Comparison of ENCODE assay signal across 9 cellular contexts in the genomic region with DNA sequence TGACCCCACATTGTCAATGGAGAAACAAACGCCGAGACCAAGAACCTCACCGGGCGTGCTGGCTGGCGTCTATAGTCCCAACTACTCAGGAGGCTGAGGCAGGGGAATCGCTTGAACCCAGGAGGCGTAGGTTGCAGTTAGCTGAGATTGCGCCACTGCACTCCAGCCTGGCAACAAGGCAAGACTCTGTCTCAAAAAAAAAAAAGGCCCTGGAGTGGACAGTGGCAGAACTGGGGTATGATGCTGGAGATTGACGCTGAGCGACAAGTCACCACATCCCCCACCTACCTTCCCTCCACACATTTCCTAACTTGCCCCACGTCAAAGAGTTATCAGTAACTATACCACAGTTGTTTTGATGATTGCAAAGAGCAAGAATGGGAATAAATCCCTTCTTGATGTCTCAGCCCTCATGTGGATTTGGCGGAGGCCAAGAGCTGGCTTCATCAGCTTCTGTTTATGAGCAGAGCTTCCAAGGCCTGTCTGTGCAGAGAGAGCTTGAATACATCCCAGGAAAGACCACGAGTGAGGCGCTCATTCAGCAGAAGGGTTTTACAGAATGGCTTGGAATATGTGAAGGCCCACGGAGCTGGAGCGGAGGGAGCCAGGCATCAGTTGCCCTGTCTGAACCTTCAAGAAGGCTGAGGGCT. TPM values are rescaled to one million over a fixed set of nuclear protein-coding genes. Genes with fewer than 3 reads are reported as not detected.
DNase-seq lines count a peak whose midpoint lies in the region; ATAC-seq and TF ChIP-seq lines count a peak whose summit lies in the region.
"Had no signal": no experiment of that assay in that cellular context is flagged by ENCODE, and none has a peak within 500 bp of the region (broad histone marks: within the 10 kb centered on the region; RNA-seq: fewer than 3 reads in every experiment).

No MANE protein-coding gene starts in this region.

- peak; percentile 60 for ATAC-seq in gastroesophageal sphincter
- peak in 1 of 2 donors; percentile 74 for ATAC-seq in upper lobe of left lung (ENCODE audit: low FRiP score in 2 of 2)

- DNase-seq in Peyer's patch, result peak in 1 of 3 donors; percentile 55
- no peak for DNase-seq in neural crest cell (ENCODE audit: low read depth, low spot score)
- no peak for DNase-seq in upper lobe of left lung
- DNase-seq in GM13976 (ENCODE audit: low spot score), result no peak
- no peak for DNase-seq in NK-92 (lab: John Stamatoyannopoulos, UW; ENCODE audit: unreplicated experiment)
- no peak for DNase-seq in activated naive CD4-positive, alpha-beta T cell treated with anti-CD3 and anti-CD28 coated beads, Interleukin-2, amount 10 ng/mL, durations not matched to agents 7 days and 5 days
- DNase-seq: Karpas-422, WERI-Rb-1 had no signal

- 36 to 75% methylated on average over 1 to 5 of the region's 16 CpGs for WGBS in gastroesophageal sphincter (ENCODE audit: low coverage in 1 of 2), 2 donors
- 77 to 83% methylated on average over 11 to 16 of the region's 16 CpGs for WGBS in upper lobe of left lung, 2 donors

- TF ChIP-seq POLR2A in Peyer's patch (IDR thresholded peaks at IDR 0.05) (no peak), gastroesophageal sphincter (IDR thresholded peaks at IDR 0.05) (no peak), upper lobe of left lung (IDR thresholded peaks at IDR 0.05) (no peak)

- H3K4me1 ChIP-seq in Peyer's patch, result peaks cover 0 to 28% (median 0%) of the 10 kb centered on the region in 4 donors
- H3K4me1 ChIP-seq in gastroesophageal sphincter, result peaks cover 0 to 39% (median 28%) of the 10 kb centered on the region in 3 donors
- H3K4me1 ChIP-seq in upper lobe of left lung, result peaks cover 10 to 35% (median 33%) of the 10 kb centered on the region in 4 donors

- CTCF ChIA-PET in activated naive CD4-positive, alpha-beta T cell treated with anti-CD3 and anti-CD28 coated beads, Interleukin-2, amount 10 ng/mL, durations not matched to agents 7 days and 5 days (lab: Charles Lee), result no interaction called here

- no peaks in the 10 kb centered on the region for H3K9me3 ChIP-seq in Peyer's patch
- no peaks in the 10 kb centered on the region for H3K9me3 ChIP-seq in gastroesophageal sphincter
- H3K9me3 ChIP-seq in upper lobe of left lung, result no peaks in the 10 kb centered on the region

- no peaks in the 10 kb centered on the region for H3K27me3 Mint-ChIP-seq in neural crest cell (ENCODE audit: low read depth)
- no peaks in the 10 kb centered on the region for H3K27me3 Mint-ChIP-seq in activated naive CD4-positive, alpha-beta T cell treated with anti-CD3 and anti-CD28 coated beads, Interleukin-2, amount 10 ng/mL, durations not matched to agents 7 days and 5 days

- H3K27me3 ChIP-seq in Peyer's patch, result no peaks in the 10 kb centered on the region
- no peaks in the 10 kb centered on the region for H3K27me3 ChIP-seq in gastroesophageal sphincter
- no peaks in the 10 kb centered on the region for H3K27me3 ChIP-seq in upper lobe of left lung

- TF ChIP-seq EP300 in gastroesophageal sphincter (IDR thresholded peaks at IDR 0.05), result no peak
- TF ChIP-seq EP300 in upper lobe of left lung (IDR thresholded peaks at IDR 0.05), result no peak

- H3K9me3 Mint-ChIP-seq in neural crest cell, result no peaks in the 10 kb centered on the region
- no peaks in the 10 kb centered on the region for H3K9me3 Mint-ChIP-seq in activated naive CD4-positive, alpha-beta T cell treated with anti-CD3 and anti-CD28 coated beads, Interleukin-2, amount 10 ng/mL, durations not matched to agents 7 days and 5 days

- H3K4me3 ChIP-seq in Peyer's patch, result no peak overlapping the region
- no peak overlapping the region for H3K4me3 ChIP-seq in gastroesophageal sphincter
- H3K4me3 ChIP-seq in upper lobe of left lung, result no peak overlapping the region

- peak overlapping the region in 3 of 4 donors; percentile 53 to 78 (median 63) for H3K27ac ChIP-seq in Peyer's patch
- peak overlapping the region in 3 of 4 donors; percentile 38 to 78 (median 75) for H3K27ac ChIP-seq in gastroesophageal sphincter
- peak overlapping the region in 3 of 4 donors; percentile 5 to 52 (median 23) for H3K27ac ChIP-seq in upper lobe of left lung
- H3K27ac ChIP-seq: WERI-Rb-1 had no signal

- H3K36me3 Mint-ChIP-seq in neural crest cell (ENCODE audit: low read depth), result no peaks in the 10 kb centered on the region
- no peaks in the 10 kb centered on the region for H3K36me3 Mint-ChIP-seq in activated naive CD4-positive, alpha-beta T cell treated with anti-CD3 and anti-CD28 coated beads, Interleukin-2, amount 10 ng/mL, durations not matched to agents 7 days and 5 days

- in situ Hi-C loops in GM13976 (cut with MboI; ENCODE audit: low sequenced_read_pairs, unreplicated experiment), result no loop called here

- H3K4me1 Mint-ChIP-seq in neural crest cell, result no peaks in the 10 kb centered on the region
- no peaks in the 10 kb centered on the region for H3K4me1 Mint-ChIP-seq in activated naive CD4-positive, alpha-beta T cell treated with anti-CD3 and anti-CD28 coated beads, Interleukin-2, amount 10 ng/mL, durations not matched to agents 7 days and 5 days

- H3K36me3 ChIP-seq in Peyer's patch (no peaks in the 10 kb centered on the region), gastroesophageal sphincter (no peaks in the 10 kb centered on the region), upper lobe of left lung (no peaks in the 10 kb centered on the region)
- H3K36me3 ChIP-seq: WERI-Rb-1 had no signal

- peak overlapping the region; percentile 75 for H3K27ac Mint-ChIP-seq in neural crest cell (ENCODE audit: unreplicated experiment)
- H3K27ac Mint-ChIP-seq in activated naive CD4-positive, alpha-beta T cell treated with anti-CD3 and anti-CD28 coated beads, Interleukin-2, amount 10 ng/mL, durations not matched to agents 7 days and 5 days, result no peak overlapping the region

- no peak overlapping the region for H3K4me3 Mint-ChIP-seq in neural crest cell
- no peak overlapping the region for H3K4me3 Mint-ChIP-seq in activated naive CD4-positive, alpha-beta T cell treated with anti-CD3 and anti-CD28 coated beads, Interleukin-2, amount 10 ng/mL, durations not matched to agents 7 days and 5 days

- no peak for TF ChIP-seq CTCF in Peyer's patch (IDR thresholded peaks at IDR 0.05)
- no peak for TF ChIP-seq CTCF in gastroesophageal sphincter (IDR thresholded peaks at IDR 0.05)
- TF ChIP-seq CTCF in neural crest cell (conservative IDR thresholded peaks at IDR 0.05), result no peak
- TF ChIP-seq CTCF in upper lobe of left lung (IDR thresholded peaks at IDR 0.05), result no peak
- TF ChIP-seq CTCF in GM13976 (IDR thresholded peaks at IDR 0.05; ENCODE audit: borderline replicate concordance, control extremely low read depth, extremely low read depth, insufficient read depth, missing control alignments), result no peak

RNA-seq across cellular contexts. Expression of a gene that starts 28.0 kb away (rescaled TPM):
- 100 to 1,000 TPM in 3 of 4 donors, 10 to 100 TPM in 1; 79.5 to 157 (median 112) TPM for total RNA-seq in Peyer's patch
- total RNA-seq in gastroesophageal sphincter, result 10 to 100 TPM; 35.0 to 61.3 (median 45.1) TPM
- total RNA-seq in neural crest cell, result 25.0 and 26.4 TPM in 2 replicates
- 100 to 1,000 TPM in 5 of 6 donors, 10 to 100 TPM in 1; 90.6 to 266 (median 143) TPM for total RNA-seq in upper lobe of left lung

Comparison
In these comparisons a context has a peak if more than half of its experiments do, and no peak if none do; other contexts are left out.
1. H3K27ac ChIP-seq: peak in every context shown above with its lines; median percentile 75 in gastroesophageal sphincter; 63 in Peyer's patch; 23 in upper lobe of left lung.